In genomic region chr11:133919330-133920108, GRCh38 we compare ENCODE assay signal across 19 cellular contexts. TPM values are rescaled to one million over a fixed set of nuclear protein-coding genes. Genes with fewer than 3 reads are reported as not detected.
DNase-seq lines count a peak whose midpoint lies in the region; ATAC-seq and TF ChIP-seq lines count a peak whose summit lies in the region.
"Had no signal": no experiment of that assay in that cellular context is flagged by ENCODE, and none has a peak within 500 bp of the region (broad histone marks: within the 10 kb centered on the region; RNA-seq: fewer than 3 reads in every experiment).

No MANE protein-coding gene starts in this region.

- H2AK5ac ChIP-seq in mesendoderm (ENCODE audit: low read length), result no peak overlapping the region

- no CpG with 5 or more reads among the region's 66 CpGs for whole genome bisulfite sequencing in mesendoderm (ENCODE audit: extremely low coverage, insufficient coverage, low lambda C conversion rate)

- POLR2A ChIA-PET in CD4-positive, alpha-beta T cell (lab: Charles Lee), result no interaction called here
- POLR2A ChIA-PET in WTC11 (lab: Charles Lee), result no interaction called here

- peak; percentile 44 for ATAC-seq in CD4-positive, alpha-beta T cell (ENCODE audit: poor library complexity)
- no peak; the same call in 1 of the 2 replicates for ATAC-seq in WTC11
- ATAC-seq: A549, body of pancreas had no signal

- peak overlapping the region; percentile 58 for H3K56ac ChIP-seq in mesendoderm (ENCODE audit: low read length)

- H3K27ac Mint-ChIP-seq in CD4-positive, alpha-beta T cell, result no peak overlapping the region
- no peak overlapping the region for H3K27ac Mint-ChIP-seq in WTC11

- no peak overlapping the region for H3K4me3 ChIP-seq in mesendoderm (ENCODE audit: low read length)
- H3K4me3 ChIP-seq: A549, body of pancreas, uterus had no signal

- H3K79me1 ChIP-seq in mesendoderm (ENCODE audit: low read length), result no peaks in the 10 kb centered on the region

- no peak overlapping the region for H2BK5ac ChIP-seq in mesendoderm (ENCODE audit: low read length)

- peak overlapping the region; percentile 48 for H3K9ac ChIP-seq in mesendoderm (ENCODE audit: low read length)
- H3K9ac ChIP-seq: KMS-11 had no signal

- no peaks in the 10 kb centered on the region for H3K79me2 ChIP-seq in mesendoderm (ENCODE audit: control insufficient read depth, insufficient read depth, low read length)

- H3K36me3 ChIP-seq in mesendoderm (ENCODE audit: control insufficient read depth, insufficient read depth, low read length), result no peaks in the 10 kb centered on the region
- H3K36me3 ChIP-seq: uterus had no signal

- H2BK15ac ChIP-seq in mesendoderm (replicated peaks; ENCODE audit: low read depth), result no peak overlapping the region

- H3K4me1 Mint-ChIP-seq in CD4-positive, alpha-beta T cell (ENCODE audit: low read depth), result peaks cover 4% of the 10 kb centered on the region
- H3K4me1 Mint-ChIP-seq in WTC11, result peaks cover 4% of the 10 kb centered on the region

- CTCF ChIA-PET in CD4-positive, alpha-beta T cell (lab: Charles Lee), result no interaction called here
- CTCF ChIA-PET in WTC11 (lab: Charles Lee), result interaction anchor here (0.6 to 3.7 kb wide), 3 partner anchors 8 to 85 kb away, joined by 3 to 30 read pairs (median 3); no protein-coding TSS in a partner anchor

- H2BK120ac ChIP-seq in mesendoderm (ENCODE audit: low read depth, low read length), result peak overlapping the region; percentile 15

- DNase-seq in activated CD8-positive, alpha-beta memory T cell treated with anti-CD3 and anti-CD28 coated beads for 24 hours, result peak; percentile 61
- no peak for DNase-seq in activated CD8-positive, alpha-beta memory T cell treated with anti-CD3 and anti-CD28 coated beads, Interleukin-2, amount 50 U/mL, for 48 hours
- DNase-seq in CD4-positive, alpha-beta T cell, result no peak
- peak; percentile 20 for DNase-seq in WTC11 (ENCODE audit: low spot score)
- DNase-seq in mesendoderm, result no peak
- no peak for DNase-seq in NCI-H2081 (lab: John Stamatoyannopoulos, UW)
- no peak for DNase-seq in NCI-H748 (lab: John Stamatoyannopoulos, UW; ENCODE audit: unreplicated experiment)
- DNase-seq in NCI-H446 (lab: John Stamatoyannopoulos, UW), result no peak
- DNase-seq: activated CD4-positive, alpha-beta T cell treated with anti-CD3 and anti-CD28 coated beads for 4 hours; body of pancreas; MV-4-11; NCI-H1694 treated with DMSO at 0.1 percent for 48 hours; NCI-H774; retina; SHP77; uterus had no signal

- H3K27me3 Mint-ChIP-seq in CD4-positive, alpha-beta T cell, result no peaks in the 10 kb centered on the region
- H3K27me3 Mint-ChIP-seq in WTC11 (ENCODE audit: low read depth), result no peaks in the 10 kb centered on the region

- H3K27ac ChIP-seq in CD4-positive, alpha-beta T cell (ENCODE audit: low read depth, low read length), result no peak overlapping the region
- H3K27ac ChIP-seq in mesendoderm (ENCODE audit: low read depth, low read length), result no peak overlapping the region
- H3K27ac ChIP-seq: A549, body of pancreas, KMS-11, uterus had no signal

- H3K9me3 Mint-ChIP-seq in CD4-positive, alpha-beta T cell, result no peaks in the 10 kb centered on the region
- H3K9me3 Mint-ChIP-seq in WTC11, result no peaks in the 10 kb centered on the region

- no peak for TF ChIP-seq CTCF in CD4-positive, alpha-beta T cell (IDR thresholded peaks at IDR 0.05)
- TF ChIP-seq CTCF in WTC11 (IDR thresholded peaks at IDR 0.05), result no peak

- peak overlapping the region; percentile 9 for H3K18ac ChIP-seq in mesendoderm (ENCODE audit: low read length)

- H3K4ac ChIP-seq in mesendoderm (ENCODE audit: low read depth, low read length), result no peak overlapping the region

- no peaks in the 10 kb centered on the region for H3K27me3 ChIP-seq in CD4-positive, alpha-beta T cell (ENCODE audit: control insufficient read depth, insufficient read depth, low read length)
- no peaks in the 10 kb centered on the region for H3K27me3 ChIP-seq in mesendoderm (ENCODE audit: insufficient read depth, low read length, poor library complexity)
- H3K27me3 ChIP-seq: body of pancreas, uterus had no signal

- intact Hi-C loops in CD4-positive, alpha-beta T cell (cut with DNase I, micrococcal nuclease), result no loop called here

- H4K5ac ChIP-seq in mesendoderm (ENCODE audit: low read length), result no peak overlapping the region

- H3K4me1 ChIP-seq in mesendoderm (ENCODE audit: control insufficient read depth, low read depth, low read length), result peaks cover 3% of the 10 kb centered on the region
- H3K4me1 ChIP-seq: A549, body of pancreas, uterus had no signal

- no peak overlapping the region for H4K8ac ChIP-seq in mesendoderm (ENCODE audit: low read depth, low read length)

- H3K23ac ChIP-seq in mesendoderm (ENCODE audit: low read length), result no peak overlapping the region

- no peaks in the 10 kb centered on the region for H3K9me3 ChIP-seq in CD4-positive, alpha-beta T cell (ENCODE audit: control insufficient read depth, low read length)
- H3K9me3 ChIP-seq: A549, body of pancreas, uterus had no signal

- H3K4me3 Mint-ChIP-seq in CD4-positive, alpha-beta T cell, result peak overlapping the region; percentile 56
- no peak overlapping the region for H3K4me3 Mint-ChIP-seq in WTC11

- no peak overlapping the region for H3K4me2 ChIP-seq in mesendoderm (ENCODE audit: low read length)
- H3K4me2 ChIP-seq: A549, KMS-11 had no signal

- peaks cover 37% of the 10 kb centered on the region for H3K36me3 Mint-ChIP-seq in CD4-positive, alpha-beta T cell (ENCODE audit: low read depth)
- peaks cover 22% of the 10 kb centered on the region for H3K36me3 Mint-ChIP-seq in WTC11

TF ChIP-seq in WTC11, 78 proteins besides CTCF, POLR2A, EP300 and RAD21:
- no peak for TF ChIP-seq NFE2L1 (CRISPR knock-in tag; IDR thresholded peaks at IDR 0.05)
- TF ChIP-seq ATF3 (CRISPR knock-in tag; conservative IDR thresholded peaks at IDR 0.05), result no peak
- no peak for TF ChIP-seq NFATC4 (CRISPR knock-in tag; IDR thresholded peaks at IDR 0.05)
- TF ChIP-seq, protein P1, sequence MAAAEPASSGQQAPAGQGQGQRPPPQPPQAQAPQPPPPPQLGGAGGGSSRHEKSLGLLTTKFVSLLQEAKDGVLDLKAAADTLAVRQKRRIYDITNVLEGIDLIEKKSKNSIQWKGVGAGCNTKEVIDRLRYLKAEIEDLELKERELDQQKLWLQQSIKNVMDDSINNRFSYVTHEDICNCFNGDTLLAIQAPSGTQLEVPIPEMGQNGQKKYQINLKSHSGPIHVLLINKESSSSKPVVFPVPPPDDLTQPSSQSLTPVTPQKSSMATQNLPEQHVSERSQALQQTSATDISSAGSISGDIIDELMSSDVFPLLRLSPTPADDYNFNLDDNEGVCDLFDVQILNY (CRISPR knock-in tag; IDR thresholded peaks at IDR 0.05), result no peak
- no peak for TF ChIP-seq ZBTB21 (CRISPR knock-in tag; IDR thresholded peaks at IDR 0.05; ENCODE audit: borderline replicate concordance)
- no peak for TF ChIP-seq FOXJ3 (CRISPR knock-in tag; IDR thresholded peaks at IDR 0.05; ENCODE audit: borderline replicate concordance)
- TF ChIP-seq ZNF281 (CRISPR knock-in tag; IDR thresholded peaks at IDR 0.05), result no peak
- TF ChIP-seq ERG (CRISPR knock-in tag; IDR thresholded peaks at IDR 0.05), result no peak
- TF ChIP-seq GTF2I (CRISPR knock-in tag; conservative IDR thresholded peaks at IDR 0.05), result no peak
- TF ChIP-seq, protein P2, sequence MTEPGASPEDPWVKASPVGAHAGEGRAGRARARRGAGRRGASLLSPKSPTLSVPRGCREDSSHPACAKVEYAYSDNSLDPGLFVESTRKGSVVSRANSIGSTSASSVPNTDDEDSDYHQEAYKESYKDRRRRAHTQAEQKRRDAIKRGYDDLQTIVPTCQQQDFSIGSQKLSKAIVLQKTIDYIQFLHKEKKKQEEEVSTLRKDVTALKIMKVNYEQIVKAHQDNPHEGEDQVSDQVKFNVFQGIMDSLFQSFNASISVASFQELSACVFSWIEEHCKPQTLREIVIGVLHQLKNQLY (CRISPR knock-in tag; IDR thresholded peaks at IDR 0.05), result no peak

RNA-seq across cellular contexts. Expression of gene IGSF9B, which starts 37.2 kb away (rescaled TPM):
- total RNA-seq in CD4-positive, alpha-beta T cell, result 10 to 100 TPM; 24.3 to 27.4 TPM
- total RNA-seq in WTC11 (2021), result 52.7 to 57.1 TPM (median 55.2 TPM) in 3 replicates
- polyA plus RNA-seq in mesendoderm (2013, experiment 1 of 2), result 8.4 TPM
- polyA plus RNA-seq in mesendoderm (2013, experiment 2 of 2), result 7.0 TPM
- polyA plus RNA-seq: fibroblast of lung had no signal

Comparison
In these comparisons a context has a peak if more than half of its experiments do, and no peak if none do; other contexts are left out.
1. DNase-seq: peak in activated CD8-positive, alpha-beta memory T cell treated with anti-CD3 and anti-CD28 coated beads for 24 hours (single experiment) and WTC11 (single experiment); none in activated CD8-positive, alpha-beta memory T cell treated with anti-CD3 and anti-CD28 coated beads, Interleukin-2, amount 50 U/mL, for 48 hours (single experiment), CD4-positive, alpha-beta T cell (0 of 10), mesendoderm (single experiment), NCI-H2081 (0 of 2), NCI-H748 (single experiment) and NCI-H446 (0 of 2).